ENCODE assay signal across 1 cellular context in the genomic region with DNA sequence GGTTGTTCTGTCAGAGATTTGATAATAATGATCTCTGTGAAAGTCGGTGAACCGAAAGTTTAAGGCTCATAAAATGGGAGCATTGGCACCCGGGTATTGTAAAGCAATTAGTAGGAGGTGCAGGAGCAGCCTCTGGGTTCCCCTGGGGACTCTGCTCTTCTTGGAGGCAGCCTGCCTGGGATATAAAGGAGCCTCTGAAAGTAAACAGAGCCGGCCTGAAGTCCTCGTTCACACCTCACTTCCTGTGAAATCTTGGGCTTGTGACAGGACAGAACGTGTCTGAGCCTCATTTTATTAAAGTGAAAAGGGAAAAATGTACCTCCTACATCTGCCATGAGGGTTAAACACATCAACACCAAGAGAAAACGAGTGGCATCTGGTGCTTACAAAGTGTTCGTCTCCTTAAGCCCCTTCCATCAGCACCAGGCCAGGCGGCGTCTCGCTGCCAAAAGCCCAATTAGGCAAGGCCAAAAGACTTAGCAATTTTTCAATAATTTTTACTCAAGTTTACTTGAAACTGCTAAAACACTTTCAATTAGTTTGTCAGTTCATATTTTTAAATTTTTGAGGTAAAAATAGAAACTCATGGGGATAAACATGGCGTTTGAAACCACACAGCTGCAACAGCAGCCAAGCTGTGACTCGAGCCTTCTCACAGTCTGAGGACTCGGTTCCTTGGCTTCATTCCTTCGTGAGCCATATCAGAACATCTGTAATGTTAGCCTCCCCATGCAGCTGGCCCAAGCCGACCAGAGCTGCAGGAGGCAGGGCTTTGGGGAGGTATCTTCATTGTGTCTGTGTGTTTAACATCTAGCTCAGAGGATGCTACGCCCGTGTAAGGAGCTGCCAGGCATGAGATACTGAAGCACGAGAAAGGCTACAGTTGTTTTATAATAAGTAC.
TF ChIP-seq lines count a peak whose summit lies in the region.

No MANE protein-coding gene starts in this region.

TF ChIP-seq in SK-N-SH treated with all-trans-retinoic acid at 6 μM for 48 hours, 23 proteins besides CTCF, POLR2A, EP300 and RAD21 (continued from another document):
- TF ChIP-seq BACH2 (CRISPR knock-in tag; IDR thresholded peaks at IDR 0.05; ENCODE audit: borderline replicate concordance) = no peak
- no peak for TF ChIP-seq CSDC2 (CRISPR knock-in tag; IDR thresholded peaks at IDR 0.05)
- TF ChIP-seq, protein P1, sequence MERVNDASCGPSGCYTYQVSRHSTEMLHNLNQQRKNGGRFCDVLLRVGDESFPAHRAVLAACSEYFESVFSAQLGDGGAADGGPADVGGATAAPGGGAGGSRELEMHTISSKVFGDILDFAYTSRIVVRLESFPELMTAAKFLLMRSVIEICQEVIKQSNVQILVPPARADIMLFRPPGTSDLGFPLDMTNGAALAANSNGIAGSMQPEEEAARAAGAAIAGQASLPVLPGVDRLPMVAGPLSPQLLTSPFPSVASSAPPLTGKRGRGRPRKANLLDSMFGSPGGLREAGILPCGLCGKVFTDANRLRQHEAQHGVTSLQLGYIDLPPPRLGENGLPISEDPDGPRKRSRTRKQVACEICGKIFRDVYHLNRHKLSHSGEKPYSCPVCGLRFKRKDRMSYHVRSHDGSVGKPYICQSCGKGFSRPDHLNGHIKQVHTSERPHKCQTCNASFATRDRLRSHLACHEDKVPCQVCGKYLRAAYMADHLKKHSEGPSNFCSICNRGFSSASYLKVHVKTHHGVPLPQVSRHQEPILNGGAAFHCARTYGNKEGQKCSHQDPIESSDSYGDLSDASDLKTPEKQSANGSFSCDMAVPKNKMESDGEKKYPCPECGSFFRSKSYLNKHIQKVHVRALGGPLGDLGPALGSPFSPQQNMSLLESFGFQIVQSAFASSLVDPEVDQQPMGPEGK (CRISPR knock-in tag; IDR thresholded peaks at IDR 0.05; ENCODE audit: borderline replicate concordance) = no peak
- TF ChIP-seq SNAI2 (CRISPR knock-in tag; IDR thresholded peaks at IDR 0.05) = no peak
